1 cellular context compared by ENCODE assay signal in genomic region chr5:91419571-91420537, GRCh38.
TF ChIP-seq lines count a peak whose summit lies in the region.

No MANE protein-coding gene starts in this region.

TF ChIP-seq in GM23338, 12 proteins besides CTCF, POLR2A, EP300 and RAD21 (continued from another document):
- TF ChIP-seq, protein P1, sequence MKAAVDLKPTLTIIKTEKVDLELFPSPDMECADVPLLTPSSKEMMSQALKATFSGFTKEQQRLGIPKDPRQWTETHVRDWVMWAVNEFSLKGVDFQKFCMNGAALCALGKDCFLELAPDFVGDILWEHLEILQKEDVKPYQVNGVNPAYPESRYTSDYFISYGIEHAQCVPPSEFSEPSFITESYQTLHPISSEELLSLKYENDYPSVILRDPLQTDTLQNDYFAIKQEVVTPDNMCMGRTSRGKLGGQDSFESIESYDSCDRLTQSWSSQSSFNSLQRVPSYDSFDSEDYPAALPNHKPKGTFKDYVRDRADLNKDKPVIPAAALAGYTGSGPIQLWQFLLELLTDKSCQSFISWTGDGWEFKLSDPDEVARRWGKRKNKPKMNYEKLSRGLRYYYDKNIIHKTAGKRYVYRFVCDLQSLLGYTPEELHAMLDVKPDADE (IDR thresholded peaks at IDR 0.05): no peak
- TF ChIP-seq EZH2phosphoT487 (IDR thresholded peaks at IDR 0.05; ENCODE audit: unreplicated experiment) (no peak), JUNB (IDR thresholded peaks at IDR 0.05; ENCODE audit: unreplicated experiment) (no peak)
